ENCODE assay signal across 12 cellular contexts in the genomic region with DNA sequence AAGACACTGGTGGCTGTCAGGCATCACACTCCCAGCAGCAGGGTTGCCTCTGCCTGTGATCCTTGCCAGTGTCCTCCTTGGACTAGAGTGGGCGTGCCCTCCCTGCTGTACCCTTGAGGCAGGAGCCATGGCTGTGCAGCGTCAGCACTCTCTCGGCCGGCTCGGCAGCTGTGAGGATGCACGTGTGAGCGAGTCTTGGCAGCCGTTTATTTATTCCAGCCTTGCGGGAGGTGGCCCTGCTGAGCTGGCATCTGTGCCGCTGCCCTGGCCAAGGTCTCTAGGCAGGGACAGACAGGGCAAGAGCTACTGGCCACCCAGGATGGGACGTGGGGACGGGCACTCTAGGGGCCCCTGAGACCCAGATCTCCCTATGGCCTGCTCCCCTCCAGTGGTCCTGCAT. TPM values are rescaled to one million over a fixed set of nuclear protein-coding genes. Genes with fewer than 3 reads are reported as not detected.
DNase-seq lines count a peak whose midpoint lies in the region; ATAC-seq and TF ChIP-seq lines count a peak whose summit lies in the region.
"Had no signal": no experiment of that assay in that cellular context is flagged by ENCODE, and none has a peak within 500 bp of the region (broad histone marks: within the 10 kb centered on the region; RNA-seq: fewer than 3 reads in every experiment).

No MANE protein-coding gene starts in this region.

- ATAC-seq in left cardiac atrium (peak; percentile 66 to 84), GM18870 (IDR thresholded peaks at IDR 0.05; ENCODE audit: unreplicated experiment) (no peak), HG03159 (IDR thresholded peaks at IDR 0.05; ENCODE audit: unreplicated experiment) (no peak)
- ATAC-seq in effector memory CD8-positive, alpha-beta T cell (replicated peaks): no peak

- H3K4me1 Mint-ChIP-seq in effector memory CD8-positive, alpha-beta T cell (ENCODE audit: low read depth in 2 of 2): peaks cover 0 to 6% of the 10 kb centered on the region in 2 donors
- H3K4me1 Mint-ChIP-seq: endodermal cell had no signal

- no peaks in the 10 kb centered on the region for H3K27me3 Mint-ChIP-seq in effector memory CD8-positive, alpha-beta T cell

- peaks cover 3% of the 10 kb centered on the region for H3K36me3 Mint-ChIP-seq in effector memory CD8-positive, alpha-beta T cell (ENCODE audit: insufficient read depth)

- no peak for TF ChIP-seq CTCF in RWPE1 (conservative IDR thresholded peaks at IDR 0.05; ENCODE audit: low read depth)

- H3K27ac ChIP-seq in RWPE1: peak overlapping the region; percentile 35
- H3K27ac ChIP-seq: neutrophil had no signal

- H3K27ac Mint-ChIP-seq in effector memory CD8-positive, alpha-beta T cell: no peak overlapping the region
- H3K27ac Mint-ChIP-seq: endodermal cell had no signal

- DNase-seq in NCI-H2227 (lab: John Stamatoyannopoulos, UW; ENCODE audit: unreplicated experiment) (peak; percentile 45), NCI-H2227 treated with DMSO at 0.1 percent for 48 hours (lab: John Stamatoyannopoulos, UW) (no peak), RWPE1 (ENCODE audit: low spot score) (no peak), left cardiac atrium (peak; percentile 50), superior temporal gyrus (ENCODE audit: extremely low spot score) (peak; percentile 35)
- no peak for DNase-seq in effector memory CD8-positive, alpha-beta T cell
- DNase-seq: activated CD4-positive, alpha-beta T cell treated with anti-CD3 and anti-CD28 coated beads, Interleukin-2, amount 50 U/mL, for 1 hour; endodermal cell; MV-4-11 had no signal

- H3K9me3 Mint-ChIP-seq in effector memory CD8-positive, alpha-beta T cell: no peaks in the 10 kb centered on the region
- H3K9me3 Mint-ChIP-seq: endodermal cell had no signal

- POLR2A ChIA-PET in RWPE1 (lab: Yijun Ruan, JAX; ENCODE audit: low non-redundant PET): no interaction called here

- intact Hi-C loops in left cardiac atrium (cut with DNase I): no loop called here

- CTCF ChIA-PET in RWPE1 (lab: Yijun Ruan, JAX): interaction anchor here (0.7 kb wide), 1 partner anchor 1686 kb away, joined by 3 read pairs; no protein-coding TSS in a partner anchor

- H3K4me3 Mint-ChIP-seq in effector memory CD8-positive, alpha-beta T cell: no peak overlapping the region
- H3K4me3 Mint-ChIP-seq: endodermal cell had no signal

RNA-seq across cellular contexts. Expression of a gene that starts 33.9 kb away (rescaled TPM):
- total RNA-seq in left cardiac atrium: 10 to 100 TPM; 46.1 to 63.5 TPM

RNA-seq across cellular contexts. Expression of a gene that starts 34.1 kb away (rescaled TPM):
- 10 to 100 TPM; 58.7 to 64.6 TPM for total RNA-seq in left cardiac atrium

RNA-seq across cellular contexts. Expression of a gene that starts 34.2 kb away (rescaled TPM):
- 100 to 1,000 TPM; 163 to 202 TPM for total RNA-seq in left cardiac atrium

RNA-seq across cellular contexts. Expression of a gene that starts 43.8 kb away (rescaled TPM):
- total RNA-seq in left cardiac atrium: 100 to 1,000 TPM; 382 to 489 TPM

RNA-seq across cellular contexts. Expression of a gene that starts 48.8 kb away (rescaled TPM):
- total RNA-seq in left cardiac atrium: 10 to 100 TPM; 18.9 to 27.7 TPM

Comparison
In these comparisons a context has a peak if more than half of its experiments do, and no peak if none do; other contexts are left out.
1. DNase-seq: peak in NCI-H2227 (single experiment), left cardiac atrium (single experiment) and superior temporal gyrus (single experiment); none in NCI-H2227 treated with DMSO at 0.1 percent for 48 hours (single experiment), RWPE1 (single experiment) and effector memory CD8-positive, alpha-beta T cell (0 of 3).
2. ATAC-seq: peak in left cardiac atrium (2 of 2); none in GM18870 (single experiment), HG03159 (single experiment) and effector memory CD8-positive, alpha-beta T cell (single experiment).